ENCODE assay signal across 28 cellular contexts in genomic region chr1:73366734-73367413, GRCh38.
"Had no signal": no experiment of that assay in that cellular context is flagged by ENCODE, and none has a peak within 500 bp of the region (broad histone marks: within the 10 kb centered on the region; RNA-seq: fewer than 3 reads in every experiment).

No MANE protein-coding gene starts in this region.

- DNase-seq: activated CD4-positive, alpha-beta memory T cell treated with anti-CD3 and anti-CD28 coated beads for 36 hours; activated CD4-positive, alpha-beta T cell treated with anti-CD3 and anti-CD28 coated beads, Interleukin-2, amount 10 ng/mL, durations not matched to agents 7 days and 5 days; activated CD4-positive, CD25-positive, alpha-beta regulatory T cell; activated CD8-positive, alpha-beta memory T cell treated with anti-CD3 and anti-CD28 coated beads for 24 hours; activated gamma-delta T cell treated with Interleukin-2 at 50 U/mL for 16 hours; activated naive CD4-positive, alpha-beta T cell treated with anti-CD3 and anti-CD28 coated beads, Interleukin-2, amount 10 ng/mL, durations not matched to agents 7 days and 5 days; activated naive CD8-positive, alpha-beta T cell treated with anti-CD3 and anti-CD28 coated beads for 36 hours; activated T-cell treated with anti-CD3 and anti-CD28 coated beads, Interleukin-2, amount 50 U/mL, for 48 hours; brain microvascular endothelial cell; cerebellar nuclear complex; MG63; NCI-H1105; NCI-H1436 treated with DMSO at 0.1 percent for 48 hours; NCI-H187 treated with DMSO at 0.1 percent for 48 hours; NCI-H2107; NCI-H345; NCI-H510A; NCI-H526 treated with DMSO at 0.1 percent for 48 hours; PC-9; SHP77 treated with DMSO at 0.1 percent for 48 hours; T-cell; T-helper 2 cell; T1000 had no signal

- H2AFZ ChIP-seq: PC-9 had no signal

- H3K9me3 ChIP-seq: MG63 had no signal

- H3K36me3 ChIP-seq: brain microvascular endothelial cell, cardiac muscle cell, MG63 had no signal

- H3K4me3 ChIP-seq: cardiac muscle cell, MG63, PC-9, SK-N-MC had no signal

- FAIRE-seq: colon, HepG2 had no signal

- ATAC-seq: HepG2, T-cell had no signal

- H3K27me3 ChIP-seq: brain microvascular endothelial cell, cardiac muscle cell, MG63 had no signal

- H3K27ac ChIP-seq: brain microvascular endothelial cell, cardiac muscle cell, PC-9, SK-N-MC, VCaP had no signal

- H3K4me2 ChIP-seq: PC-9 had no signal
